1 cellular context compared by ENCODE assay signal in the genomic region with DNA sequence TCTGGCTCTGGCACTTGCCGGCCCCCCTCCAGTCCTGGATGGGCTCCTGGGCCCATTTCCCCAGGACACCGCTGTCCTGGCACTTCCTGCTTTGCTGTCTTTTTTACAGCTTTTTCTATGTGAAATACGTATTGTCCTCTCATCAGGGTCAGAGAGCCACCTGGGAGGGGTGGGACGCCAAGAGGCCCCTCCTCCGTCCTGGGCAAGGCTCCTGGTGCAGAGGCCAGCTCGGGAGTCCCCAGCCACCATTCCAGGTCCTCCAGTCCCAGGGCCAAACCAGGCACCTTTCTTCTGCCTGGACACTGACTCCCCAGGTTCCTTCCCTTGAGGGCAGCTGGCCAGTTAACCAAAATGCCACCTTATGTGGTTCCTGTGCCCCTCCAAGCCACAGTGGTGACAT.
TF ChIP-seq lines count a peak whose summit lies in the region.

No MANE protein-coding gene starts in this region.

TF ChIP-seq in GM23338, 12 proteins besides CTCF, POLR2A, EP300 and RAD21 (continued from another document):
- TF ChIP-seq, protein P1, sequence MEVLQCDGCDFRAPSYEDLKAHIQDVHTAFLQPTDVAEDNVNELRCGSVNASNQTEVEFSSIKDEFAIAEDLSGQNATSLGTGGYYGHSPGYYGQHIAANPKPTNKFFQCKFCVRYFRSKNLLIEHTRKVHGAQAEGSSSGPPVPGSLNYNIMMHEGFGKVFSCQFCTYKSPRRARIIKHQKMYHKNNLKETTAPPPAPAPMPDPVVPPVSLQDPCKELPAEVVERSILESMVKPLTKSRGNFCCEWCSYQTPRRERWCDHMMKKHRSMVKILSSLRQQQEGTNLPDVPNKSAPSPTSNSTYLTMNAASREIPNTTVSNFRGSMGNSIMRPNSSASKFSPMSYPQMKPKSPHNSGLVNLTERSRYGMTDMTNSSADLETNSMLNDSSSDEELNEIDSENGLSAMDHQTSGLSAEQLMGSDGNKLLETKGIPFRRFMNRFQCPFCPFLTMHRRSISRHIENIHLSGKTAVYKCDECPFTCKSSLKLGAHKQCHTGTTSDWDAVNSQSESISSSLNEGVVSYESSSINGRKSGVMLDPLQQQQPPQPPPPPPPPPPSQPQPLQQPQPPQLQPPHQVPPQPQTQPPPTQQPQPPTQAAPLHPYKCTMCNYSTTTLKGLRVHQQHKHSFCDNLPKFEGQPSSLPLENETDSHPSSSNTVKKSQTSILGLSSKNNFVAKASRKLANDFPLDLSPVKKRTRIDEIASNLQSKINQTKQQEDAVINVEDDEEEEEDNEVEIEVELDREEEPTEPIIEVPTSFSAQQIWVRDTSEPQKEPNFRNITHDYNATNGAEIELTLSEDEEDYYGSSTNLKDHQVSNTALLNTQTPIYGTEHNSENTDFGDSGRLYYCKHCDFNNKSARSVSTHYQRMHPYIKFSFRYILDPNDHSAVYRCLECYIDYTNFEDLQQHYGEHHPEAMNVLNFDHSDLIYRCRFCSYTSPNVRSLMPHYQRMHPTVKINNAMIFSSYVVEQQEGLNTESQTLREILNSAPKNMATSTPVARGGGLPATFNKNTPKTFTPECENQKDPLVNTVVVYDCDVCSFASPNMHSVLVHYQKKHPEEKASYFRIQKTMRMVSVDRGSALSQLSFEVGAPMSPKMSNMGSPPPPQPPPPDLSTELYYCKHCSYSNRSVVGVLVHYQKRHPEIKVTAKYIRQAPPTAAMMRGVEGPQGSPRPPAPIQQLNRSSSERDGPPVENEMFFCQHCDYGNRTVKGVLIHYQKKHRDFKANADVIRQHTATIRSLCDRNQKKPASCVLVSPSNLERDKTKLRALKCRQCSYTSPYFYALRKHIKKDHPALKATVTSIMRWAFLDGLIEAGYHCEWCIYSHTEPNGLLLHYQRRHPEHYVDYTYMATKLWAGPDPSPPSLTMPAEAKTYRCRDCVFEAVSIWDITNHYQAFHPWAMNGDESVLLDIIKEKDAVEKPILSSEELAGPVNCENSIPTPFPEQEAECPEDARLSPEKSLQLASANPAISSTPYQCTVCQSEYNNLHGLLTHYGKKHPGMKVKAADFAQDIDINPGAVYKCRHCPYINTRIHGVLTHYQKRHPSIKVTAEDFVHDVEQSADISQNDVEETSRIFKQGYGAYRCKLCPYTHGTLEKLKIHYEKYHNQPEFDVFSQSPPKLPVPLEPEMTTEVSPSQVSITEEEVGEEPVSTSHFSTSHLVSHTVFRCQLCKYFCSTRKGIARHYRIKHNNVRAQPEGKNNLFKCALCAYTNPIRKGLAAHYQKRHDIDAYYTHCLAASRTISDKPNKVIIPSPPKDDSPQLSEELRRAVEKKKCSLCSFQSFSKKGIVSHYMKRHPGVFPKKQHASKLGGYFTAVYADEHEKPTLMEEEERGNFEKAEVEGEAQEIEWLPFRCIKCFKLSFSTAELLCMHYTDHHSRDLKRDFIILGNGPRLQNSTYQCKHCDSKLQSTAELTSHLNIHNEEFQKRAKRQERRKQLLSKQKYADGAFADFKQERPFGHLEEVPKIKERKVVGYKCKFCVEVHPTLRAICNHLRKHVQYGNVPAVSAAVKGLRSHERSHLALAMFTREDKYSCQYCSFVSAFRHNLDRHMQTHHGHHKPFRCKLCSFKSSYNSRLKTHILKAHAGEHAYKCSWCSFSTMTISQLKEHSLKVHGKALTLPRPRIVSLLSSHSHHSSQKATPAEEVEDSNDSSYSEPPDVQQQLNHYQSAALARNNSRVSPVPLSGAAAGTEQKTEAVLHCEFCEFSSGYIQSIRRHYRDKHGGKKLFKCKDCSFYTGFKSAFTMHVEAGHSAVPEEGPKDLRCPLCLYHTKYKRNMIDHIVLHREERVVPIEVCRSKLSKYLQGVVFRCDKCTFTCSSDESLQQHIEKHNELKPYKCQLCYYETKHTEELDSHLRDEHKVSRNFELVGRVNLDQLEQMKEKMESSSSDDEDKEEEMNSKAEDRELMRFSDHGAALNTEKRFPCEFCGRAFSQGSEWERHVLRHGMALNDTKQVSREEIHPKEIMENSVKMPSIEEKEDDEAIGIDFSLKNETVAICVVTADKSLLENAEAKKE (CRISPR knock-in tag; IDR thresholded peaks at IDR 0.05) = no peak
- TF ChIP-seq JUNB (IDR thresholded peaks at IDR 0.05; ENCODE audit: unreplicated experiment) (no peak), NANOG (IDR thresholded peaks at IDR 0.05; ENCODE audit: borderline replicate concordance) (no peak)
- TF ChIP-seq, protein P2, sequence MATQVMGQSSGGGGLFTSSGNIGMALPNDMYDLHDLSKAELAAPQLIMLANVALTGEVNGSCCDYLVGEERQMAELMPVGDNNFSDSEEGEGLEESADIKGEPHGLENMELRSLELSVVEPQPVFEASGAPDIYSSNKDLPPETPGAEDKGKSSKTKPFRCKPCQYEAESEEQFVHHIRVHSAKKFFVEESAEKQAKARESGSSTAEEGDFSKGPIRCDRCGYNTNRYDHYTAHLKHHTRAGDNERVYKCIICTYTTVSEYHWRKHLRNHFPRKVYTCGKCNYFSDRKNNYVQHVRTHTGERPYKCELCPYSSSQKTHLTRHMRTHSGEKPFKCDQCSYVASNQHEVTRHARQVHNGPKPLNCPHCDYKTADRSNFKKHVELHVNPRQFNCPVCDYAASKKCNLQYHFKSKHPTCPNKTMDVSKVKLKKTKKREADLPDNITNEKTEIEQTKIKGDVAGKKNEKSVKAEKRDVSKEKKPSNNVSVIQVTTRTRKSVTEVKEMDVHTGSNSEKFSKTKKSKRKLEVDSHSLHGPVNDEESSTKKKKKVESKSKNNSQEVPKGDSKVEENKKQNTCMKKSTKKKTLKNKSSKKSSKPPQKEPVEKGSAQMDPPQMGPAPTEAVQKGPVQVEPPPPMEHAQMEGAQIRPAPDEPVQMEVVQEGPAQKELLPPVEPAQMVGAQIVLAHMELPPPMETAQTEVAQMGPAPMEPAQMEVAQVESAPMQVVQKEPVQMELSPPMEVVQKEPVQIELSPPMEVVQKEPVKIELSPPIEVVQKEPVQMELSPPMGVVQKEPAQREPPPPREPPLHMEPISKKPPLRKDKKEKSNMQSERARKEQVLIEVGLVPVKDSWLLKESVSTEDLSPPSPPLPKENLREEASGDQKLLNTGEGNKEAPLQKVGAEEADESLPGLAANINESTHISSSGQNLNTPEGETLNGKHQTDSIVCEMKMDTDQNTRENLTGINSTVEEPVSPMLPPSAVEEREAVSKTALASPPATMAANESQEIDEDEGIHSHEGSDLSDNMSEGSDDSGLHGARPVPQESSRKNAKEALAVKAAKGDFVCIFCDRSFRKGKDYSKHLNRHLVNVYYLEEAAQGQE (IDR thresholded peaks at IDR 0.05; ENCODE audit: unreplicated experiment) = no peak
TF ChIP-seq in GM23338: peak in this region for 0.
